ENCODE assay signal across 1 cellular context in genomic region chr5:168409601-168410458, GRCh38.
TF ChIP-seq lines count a peak whose summit lies in the region.

No MANE protein-coding gene starts in this region.

TF ChIP-seq in IMR-90, 13 proteins besides CTCF, POLR2A, EP300 and RAD21:
- TF ChIP-seq ELK1 (IDR thresholded peaks at IDR 0.05; ENCODE audit: borderline replicate concordance, low read depth, low read length) (no peak), FOS (IDR thresholded peaks at IDR 0.05; ENCODE audit: low read depth, low read length) (0 out of 2 replicates have a peak, but pooled peaks have one; percentile 25), CEBPB (IDR thresholded peaks at IDR 0.05; ENCODE audit: low read depth, low read length) (peak; percentile 29; the same call in 1 of the 2 replicates), RFX5 (IDR thresholded peaks at IDR 0.05; ENCODE audit: low read depth, low read length) (no peak), MAFK (IDR thresholded peaks at IDR 0.05; ENCODE audit: low read depth, low read length) (peak; percentile 47), USF2 (IDR thresholded peaks at IDR 0.05; ENCODE audit: low read depth, low read length) (no peak)
